9 cellular contexts compared by ENCODE assay signal in the genomic region with DNA sequence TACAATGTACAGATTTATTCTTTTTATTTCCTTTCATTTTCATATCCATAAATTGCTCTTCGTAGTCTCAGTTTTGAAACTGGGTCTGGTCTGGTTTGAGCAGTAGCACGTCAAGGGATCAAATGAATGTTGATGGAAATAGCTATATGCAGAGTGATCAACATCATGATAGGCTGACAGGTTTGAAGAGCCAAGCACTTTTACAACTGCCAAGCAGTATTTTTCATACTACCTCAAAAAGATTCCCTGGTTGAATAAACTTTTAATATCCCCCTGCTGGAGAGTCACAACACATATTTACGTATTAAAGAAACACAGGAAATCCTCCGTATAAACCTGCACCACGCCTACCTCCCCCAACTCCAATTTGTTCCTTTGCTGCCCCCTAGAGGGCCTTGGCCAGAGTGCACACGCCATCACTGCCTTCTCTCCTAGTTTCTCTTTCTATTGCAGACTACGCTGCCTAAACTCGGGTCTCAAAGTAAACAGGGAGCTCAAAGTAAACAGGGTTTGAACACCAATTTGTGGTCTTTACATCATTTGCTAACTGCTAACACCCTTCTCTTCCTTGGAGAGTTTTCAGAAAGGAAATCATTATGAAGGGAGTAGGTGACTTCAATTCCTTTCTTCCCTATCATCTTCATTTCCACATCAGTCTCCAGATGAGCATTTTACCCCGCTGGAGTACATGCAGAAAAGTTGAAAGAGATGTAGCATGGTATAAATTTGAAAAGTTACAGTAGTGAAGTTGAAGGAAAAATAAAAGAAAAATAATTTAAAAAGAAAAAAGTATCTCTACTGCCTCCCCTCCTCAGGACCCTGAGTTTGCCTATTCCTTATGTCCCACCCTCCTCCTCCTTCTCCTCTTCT. TPM values are rescaled to one million over a fixed set of nuclear protein-coding genes. Genes with fewer than 3 reads are reported as not detected.
DNase-seq lines count a peak whose midpoint lies in the region; ATAC-seq and TF ChIP-seq lines count a peak whose summit lies in the region.
"Not testable (repeated sequence)": the region's sequence is repeated elsewhere in the genome, so short reads cannot be mapped to it uniquely, and the experiment has no call there.
"Had no signal": no experiment of that assay in that cellular context is flagged by ENCODE, and none has a peak within 500 bp of the region (broad histone marks: within the 10 kb centered on the region; RNA-seq: fewer than 3 reads in every experiment).

No MANE protein-coding gene starts in this region.

- peak in 39 of 56 donors; percentile 6 to 52 (median 26) for TF ChIP-seq CTCF in dorsolateral prefrontal cortex (IDR thresholded peaks at IDR 0.05 in 54 of 56, conservative IDR thresholded peaks at IDR 0.05 in 2 of 56; ENCODE audit: low read depth in 1 of 56, partially characterized antibody in 56 of 56)
- TF ChIP-seq CTCF in lower lobe of right lung (IDR thresholded peaks at IDR 0.05); upper lobe of right lung (IDR thresholded peaks at IDR 0.05): not testable (repeated sequence)

- not testable (repeated sequence) for H3K36me3 ChIP-seq in lower lobe of right lung, upper lobe of right lung

- H3K4me1 ChIP-seq in lower lobe of right lung, upper lobe of right lung: not testable (repeated sequence)

- peaks cover 0 to 29% (median 1%) of the 10 kb centered on the region in 45 donors for H3K27me3 ChIP-seq in dorsolateral prefrontal cortex
- not testable (repeated sequence) for H3K27me3 ChIP-seq in lower lobe of right lung (ENCODE audit: low read depth); upper lobe of right lung

- H3K27ac ChIP-seq in dorsolateral prefrontal cortex, lower lobe of right lung, upper lobe of right lung: not testable (repeated sequence)

- peak overlapping the region in 8 of 59 donors; percentile 23 to 42 (median 33) for H3K4me3 ChIP-seq in dorsolateral prefrontal cortex
- H3K4me3 ChIP-seq in lower lobe of right lung, upper lobe of right lung: not testable (repeated sequence)

- not testable (repeated sequence) for H3K9me3 ChIP-seq in lower lobe of right lung, upper lobe of right lung

- DNase-seq in dorsolateral prefrontal cortex, lower lobe of right lung, upper lobe of right lung: not testable (repeated sequence)

- ATAC-seq in GM18868 (IDR thresholded peaks at IDR 0.05; ENCODE audit: unreplicated experiment): peak; percentile 100
- peak; percentile 99 for ATAC-seq in GM21526 (IDR thresholded peaks at IDR 0.05; ENCODE audit: low FRiP score, unreplicated experiment)
- ATAC-seq in HG02943 (IDR thresholded peaks at IDR 0.05; ENCODE audit: low read depth, unreplicated experiment): peak; percentile 97
- peak; percentile 99 for ATAC-seq in HG03520 (IDR thresholded peaks at IDR 0.05; ENCODE audit: unreplicated experiment)
- peak; percentile 100 for ATAC-seq in SK-N-SH treated with all-trans-retinoic acid at 6 μM for 48 hours
- ATAC-seq in lower lobe of right lung: peak; percentile 71 to 82
- ATAC-seq in upper lobe of right lung: peak; percentile 86

- intact Hi-C loops in dorsolateral prefrontal cortex (cut with DNase I); lower lobe of right lung (cut with DNase I); upper lobe of right lung (cut with DNase I): not testable (repeated sequence)

RNA-seq across cellular contexts. Expression of a gene that starts 8.3 kb away (rescaled TPM):
- total RNA-seq in dorsolateral prefrontal cortex (10 to 100 TPM; 10.4 to 40.4 (median 20.9) TPM), lower lobe of right lung (0.18 TPM), upper lobe of right lung (not detected)
- total RNA-seq: T-helper 1 cell treated with Interleukin-12 subunit alpha and Interleukin-12 subunit beta and Interleukin-4 antibody, amounts not matched to agents 30 ng/mL and 1 ng/mL, for 36 hours had no signal
